ENCODE assay signal across 1 cellular context in the genomic region with DNA sequence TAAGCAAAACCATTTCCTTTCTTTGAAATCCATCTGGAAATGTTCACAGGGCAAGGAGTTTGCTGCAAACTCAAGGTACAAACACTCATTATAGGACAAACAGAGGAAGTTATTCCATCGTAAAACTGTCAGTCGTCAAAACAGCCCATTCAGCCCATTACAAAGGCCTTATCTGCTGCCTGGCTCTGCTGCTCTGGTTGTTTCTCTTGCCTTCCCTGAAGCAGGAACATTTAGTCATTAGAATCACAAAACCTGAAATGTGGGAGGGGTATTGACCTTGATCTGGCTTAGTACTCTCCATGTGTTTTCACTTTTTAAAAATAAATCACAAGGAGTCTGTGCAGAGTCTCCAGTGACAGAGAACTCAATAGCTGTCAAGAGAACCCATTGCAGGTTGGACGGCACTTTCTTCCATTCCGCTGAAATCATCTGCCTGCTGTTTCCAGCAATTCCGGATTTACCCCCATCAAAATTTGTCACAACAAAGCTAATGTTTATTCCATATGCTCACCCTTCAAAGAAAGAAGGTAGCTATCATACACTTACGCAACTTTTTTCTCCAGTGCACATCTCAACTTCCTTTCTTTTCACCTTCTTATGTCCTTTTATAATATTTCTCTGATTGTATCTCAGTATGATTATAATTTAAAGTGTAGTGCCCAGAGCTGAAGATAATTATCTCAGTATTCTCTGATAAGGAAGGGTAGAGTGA.
TF ChIP-seq lines count a peak whose summit lies in the region.

No MANE protein-coding gene starts in this region.

TF ChIP-seq in HepG2, 621 proteins besides CTCF, POLR2A, EP300 and RAD21 (continued from another document):
- no peak for TF ChIP-seq PBX3 (CRISPR knock-in tag; IDR thresholded peaks at IDR 0.05; ENCODE audit: borderline replicate concordance)
